ENCODE assay signal across 8 cellular contexts in genomic region chr1:61254629-61255323, GRCh38.
DNase-seq lines count a peak whose midpoint lies in the region.

No MANE protein-coding gene starts in this region.

- peaks cover 23% of the 10 kb centered on the region; the same call in 1 of the 2 replicates for H3K4me1 ChIP-seq in SJCRH30

- H3K4me3 ChIP-seq in SJCRH30 = no peak overlapping the region

- H3K27me3 ChIP-seq in SJCRH30 = no peaks in the 10 kb centered on the region

- no peaks in the 10 kb centered on the region for H3K9me3 ChIP-seq in SJCRH30 (replicated peaks)

- intact Hi-C loops in posterior cingulate gyrus (cut with DNase I) = loop anchor here (10.0 kb wide), 1 partner anchor 60 kb away; no protein-coding TSS in a partner anchor

- DNase-seq in DMS 273 (lab: John Stamatoyannopoulos, UW; ENCODE audit: unreplicated experiment) (peak; percentile 90), SJCRH30 (peak; percentile 40 to 62), fibroblast of gingiva (ENCODE audit: low read depth) (peak; percentile 68), pons (ENCODE audit: low spot score) (peak; percentile 79), NCI-H526 (lab: John Stamatoyannopoulos, UW) (no peak), DMS114 treated with DMSO at 0.1 percent for 48 hours (lab: John Stamatoyannopoulos, UW; ENCODE audit: unreplicated experiment) (no peak), posterior cingulate gyrus (no peak)
- DNase-seq in effector CD4-positive, alpha-beta T cell = no peak

- no peak overlapping the region for H3K27ac ChIP-seq in SJCRH30

- no peaks in the 10 kb centered on the region; the same call in 1 of the 2 replicates for H3K36me3 ChIP-seq in SJCRH30

Comparison
In these comparisons a context has a peak if more than half of its experiments do, and no peak if none do; other contexts are left out.
1. DNase-seq: peak in DMS 273 (single experiment), SJCRH30 (2 of 2), fibroblast of gingiva (single experiment) and pons (single experiment); none in effector CD4-positive, alpha-beta T cell (single experiment), NCI-H526 (0 of 2), DMS114 treated with DMSO at 0.1 percent for 48 hours (single experiment) and posterior cingulate gyrus (0 of 10).